ENCODE assay signal across 26 cellular contexts in genomic region chrX:140923118-140923517, GRCh38.
"Had no signal": no experiment of that assay in that cellular context is flagged by ENCODE, and none has a peak within 500 bp of the region (broad histone marks: within the 10 kb centered on the region; RNA-seq: fewer than 3 reads in every experiment).

No MANE protein-coding gene starts in this region.

- FAIRE-seq: urothelium cell line had no signal

- H3K4me1 ChIP-seq: stomach, suprapubic skin, testis, thyroid gland, tibial nerve, transverse colon, upper lobe of left lung, upper lobe of right lung, uterus, vagina had no signal

- ATAC-seq: stimulated activated effector memory CD8-positive, alpha-beta T cell treated with anti-CD3 and anti-CD28 coated beads, Interleukin-12 subunit alpha, Interleukin-12 subunit beta, amount 100 ng/mL, for 72 hours; stimulated activated memory B cell treated with anti-CD40 and anti-IgM and Interleukin-4, amounts not matched to agents 10 μg/mL and 1 μg/mL and 100 μg/mL, for 72 hours; stimulated activated naive B cell treated with anti-CD40 and anti-IgM and Interleukin-4, amounts not matched to agents 10 μg/mL and 1 μg/mL and 100 μg/mL, for 72 hours; stimulated activated naive CD8-positive, alpha-beta T cell treated with anti-CD3 and anti-CD28 coated beads, Interleukin-15, amount 100 ng/mL, for 72 hours; stimulated activated naive CD8-positive, alpha-beta T cell treated with anti-CD3 and anti-CD28 coated beads, Interleukin-15, Interleukin-2, amounts not matched to agents 100 U/mL and 50 U/mL, for 24 hours; upper lobe of right lung had no signal

- H3K27me3 ChIP-seq: stomach, suprapubic skin, testis, thyroid gland, tibial artery, tibial nerve, transverse colon, upper lobe of left lung, upper lobe of right lung, uterus, vagina had no signal

- DNase-seq: stimulated activated CD4-positive, alpha-beta T cell treated with anti-CD3 and anti-CD28 coated beads, Interleukin-4, amount 100 ng/mL, for 1 hour; stimulated activated CD4-positive, alpha-beta T cell treated with anti-CD3 and anti-CD28 coated beads, Interleukin-4, amount 100 ng/mL, for 24 hours; stimulated activated CD4-positive, alpha-beta T cell treated with anti-CD3 and anti-CD28 coated beads, Interleukin-4, amount 100 ng/mL, for 4 hours; stimulated activated CD8-positive, alpha-beta memory T cell treated with anti-CD3 and anti-CD28 coated beads, Interleukin-4, amount 100 ng/mL, for 48 hours; stimulated activated naive B cell treated with anti-CD40 and anti-IgM and Interleukin-4, amounts not matched to agents 10 μg/mL and 1 μg/mL and 100 μg/mL, for 72 hours; stimulated activated naive CD4-positive, alpha-beta T cell; stimulated activated naive CD4-positive, alpha-beta T cell treated with Interleukin-2 at 50 U/mL for 16 hours; stimulated activated naive CD8-positive, alpha-beta T cell treated with anti-CD3 and anti-CD28 coated beads, Interleukin-15, amount 100 ng/mL, for 72 hours; stimulated activated naive CD8-positive, alpha-beta T cell treated with anti-CD3 and anti-CD28 coated beads, Interleukin-15, Interleukin-2, amounts not matched to agents 100 U/mL and 50 U/mL, for 24 hours; stomach; substantia nigra; testis; thyroid gland; tibial artery; transverse colon; trophoblast cell; upper lobe of left lung; upper lobe of right lung; uterus had no signal

- H3K36me3 ChIP-seq: stomach, suprapubic skin, thoracic aorta, thyroid gland, tibial artery, tibial nerve, transverse colon, upper lobe of left lung, upper lobe of right lung, uterus, vagina had no signal

- H3K9me3 ChIP-seq: stomach, suprapubic skin, testis, thoracic aorta, thyroid gland, tibial artery, tibial nerve, transverse colon, upper lobe of left lung, upper lobe of right lung, uterus, vagina had no signal

- H3K27ac ChIP-seq: stomach, suprapubic skin, testis, thoracic aorta, thyroid gland, tibial artery, tibial nerve, transverse colon, upper lobe of left lung, upper lobe of right lung, uterus, vagina had no signal

- H3K4me3 ChIP-seq: stomach, suprapubic skin, testis, thoracic aorta, thyroid gland, tibial artery, tibial nerve, transverse colon, upper lobe of left lung, upper lobe of right lung, uterus, vagina had no signal
